Comparison of ENCODE assay signal across 8 cellular contexts in genomic region chr17:8138672-8139371, GRCh38. TPM values are rescaled to one million over a fixed set of nuclear protein-coding genes. Genes with fewer than 3 reads are reported as not detected.
DNase-seq lines count a peak whose midpoint lies in the region; ATAC-seq and TF ChIP-seq lines count a peak whose summit lies in the region.

No MANE protein-coding gene starts in this region.

- H3K4me3 ChIP-seq in LNCaP clone FGC (ENCODE audit: low read depth, low read length) (peak overlapping the region; percentile 58), fibroblast of the aortic adventitia (ENCODE audit: low read depth, low read length) (peak overlapping the region; percentile 52)

- H3K9me3 Mint-ChIP-seq in nephron progenitor cell: no peaks in the 10 kb centered on the region
- no peaks in the 10 kb centered on the region for H3K9me3 Mint-ChIP-seq in stimulated activated naive CD8-positive, alpha-beta T cell treated with anti-CD3 and anti-CD28 coated beads, Interleukin-15, amount 100 ng/mL, for 72 hours

- H3K27me3 Mint-ChIP-seq in nephron progenitor cell (ENCODE audit: low read depth, poor library complexity): peaks cover 7% of the 10 kb centered on the region
- no peaks in the 10 kb centered on the region for H3K27me3 Mint-ChIP-seq in stimulated activated naive CD8-positive, alpha-beta T cell treated with anti-CD3 and anti-CD28 coated beads, Interleukin-15, amount 100 ng/mL, for 72 hours

- DNase-seq in ELF-1 (ENCODE audit: low read depth, low spot score) (peak; percentile 100), GOT3 (lab: John Stamatoyannopoulos, UW) (peak; percentile 93), LNCaP clone FGC (ENCODE audit: low read depth) (peak; percentile 92), RPMI8226 (peak; percentile 93), fibroblast of the aortic adventitia (ENCODE audit: low read depth) (peak; percentile 99), nephron progenitor cell (peak; percentile 98)
- peak; percentile 91 for DNase-seq in activated T-helper 9 cell treated with anti-CD3 and anti-CD28 coated beads, Interleukin-2, amount 50 U/mL, for 16 hours (ENCODE audit: low read depth)
- peak; percentile 98 to 99 for DNase-seq in stimulated activated naive CD8-positive, alpha-beta T cell treated with anti-CD3 and anti-CD28 coated beads, Interleukin-15, amount 100 ng/mL, for 72 hours

- no peak overlapping the region for H3K4me3 Mint-ChIP-seq in nephron progenitor cell
- H3K4me3 Mint-ChIP-seq in stimulated activated naive CD8-positive, alpha-beta T cell treated with anti-CD3 and anti-CD28 coated beads, Interleukin-15, amount 100 ng/mL, for 72 hours: no peak overlapping the region

- peaks cover 13% of the 10 kb centered on the region for H3K36me3 Mint-ChIP-seq in nephron progenitor cell (ENCODE audit: low read depth)

- no peak overlapping the region for H3K27ac Mint-ChIP-seq in nephron progenitor cell
- H3K27ac Mint-ChIP-seq in stimulated activated naive CD8-positive, alpha-beta T cell treated with anti-CD3 and anti-CD28 coated beads, Interleukin-15, amount 100 ng/mL, for 72 hours: no peak overlapping the region

- ATAC-seq in stimulated activated naive CD8-positive, alpha-beta T cell treated with anti-CD3 and anti-CD28 coated beads, Interleukin-15, amount 100 ng/mL, for 72 hours: peak; percentile 94

- peak; percentile 77 for TF ChIP-seq CTCF in LNCaP clone FGC (IDR thresholded peaks at IDR 0.05; ENCODE audit: control insufficient read depth, extremely low read depth, insufficient read depth)
- TF ChIP-seq CTCF in fibroblast of the aortic adventitia (IDR thresholded peaks at IDR 0.05; ENCODE audit: insufficient read depth, low read length): peak; percentile 92
- peak; percentile 89 for TF ChIP-seq CTCF in nephron progenitor cell (IDR thresholded peaks at IDR 0.05)

- H3K4me1 Mint-ChIP-seq in nephron progenitor cell: peaks cover 4% of the 10 kb centered on the region
- H3K4me1 Mint-ChIP-seq in stimulated activated naive CD8-positive, alpha-beta T cell treated with anti-CD3 and anti-CD28 coated beads, Interleukin-15, amount 100 ng/mL, for 72 hours: peaks cover 6% of the 10 kb centered on the region

RNA-seq across cellular contexts. Expression of gene PER1, which starts 13.4 kb away (rescaled TPM):
- 1.6 and 12.7 TPM in 2 replicates for total RNA-seq in fibroblast of the aortic adventitia (ENCODE audit: low replicate concordance)

RNA-seq across cellular contexts. Expression of gene HES7, which starts 14.9 kb away (rescaled TPM):
- total RNA-seq in fibroblast of the aortic adventitia (ENCODE audit: low replicate concordance): 0.09 TPM in 1 of 2 replicates, not detected in the other

RNA-seq across cellular contexts. Expression of gene ALOXE3, which starts 20.5 kb away (rescaled TPM):
- total RNA-seq in fibroblast of the aortic adventitia (ENCODE audit: low replicate concordance): 0.09 TPM in 1 of 2 replicates, not detected in the other

RNA-seq across cellular contexts. Expression of gene VAMP2, which starts 23.9 kb away (rescaled TPM):
- 5.2 and 6.0 TPM in 2 replicates for total RNA-seq in fibroblast of the aortic adventitia (ENCODE audit: low replicate concordance)

RNA-seq across cellular contexts. Expression of gene TMEM107, which starts 37.4 kb away (rescaled TPM):
- total RNA-seq in fibroblast of the aortic adventitia (ENCODE audit: low replicate concordance): 17.3 and 32.7 TPM in 2 replicates

Comparison
In these comparisons a context has a peak if more than half of its experiments do, and no peak if none do; other contexts are left out.
1. Peak in every context shown above with its lines: DNase-seq, ATAC-seq and H3K4me3 ChIP-seq.